In the genomic region with DNA sequence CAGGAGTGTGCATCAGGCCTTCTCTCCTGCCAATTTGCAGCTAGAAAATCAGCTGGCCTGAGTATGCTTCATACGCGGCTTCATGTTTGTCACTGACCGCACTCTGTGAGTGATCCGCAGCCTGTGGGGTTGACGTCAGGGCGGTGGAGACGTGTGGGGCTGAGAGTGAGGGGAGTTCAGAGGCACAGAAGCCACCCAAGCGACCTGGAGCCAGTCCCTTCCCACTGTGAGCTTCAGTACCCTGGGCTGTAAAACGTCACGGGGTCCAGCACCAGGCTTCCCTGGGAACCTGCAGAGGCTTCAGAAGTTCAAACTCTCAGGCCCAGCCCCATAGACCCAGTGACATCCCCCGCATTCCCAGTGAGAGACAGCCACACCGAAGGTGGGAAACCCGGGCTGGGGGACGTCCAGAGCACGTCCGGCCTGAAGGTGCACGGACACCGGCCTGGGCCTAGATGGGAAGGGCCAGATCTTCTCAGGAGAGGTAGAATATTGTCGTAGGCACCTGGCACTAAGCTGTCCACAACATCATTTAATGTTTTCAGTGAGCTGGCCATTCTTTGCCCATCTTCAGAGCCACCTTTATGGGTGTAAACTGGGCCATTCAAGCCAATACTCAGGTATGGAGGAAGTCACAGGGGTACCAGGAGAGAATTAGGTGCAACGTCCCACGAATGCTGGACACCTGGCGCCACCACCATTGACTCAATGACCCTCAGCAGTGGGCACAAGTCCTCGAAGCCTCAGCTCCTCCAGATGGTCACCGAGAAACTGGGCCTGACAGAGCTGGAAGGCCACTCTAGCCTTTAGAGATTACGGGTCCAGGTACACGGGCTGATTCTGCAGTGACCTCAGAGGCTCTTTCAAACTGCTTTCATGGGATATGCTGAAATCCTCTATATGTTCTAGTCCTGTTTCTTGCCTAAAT, we compare ENCODE assay signal across 23 cellular contexts.
"Had no signal": no experiment of that assay in that cellular context is flagged by ENCODE, and none has a peak within 500 bp of the region (broad histone marks: within the 10 kb centered on the region; RNA-seq: fewer than 3 reads in every experiment).

No MANE protein-coding gene starts in this region.

- H3K36me3 ChIP-seq: colonic mucosa, esophagus squamous epithelium, gastrocnemius medialis, heart right ventricle, left ventricle myocardium inferior, lower lobe of right lung had no signal

- H3K27me3 ChIP-seq: colonic mucosa, esophagus squamous epithelium, gastrocnemius medialis had no signal

- H3K27ac ChIP-seq: colonic mucosa, epithelial cell of prostate, esophagus squamous epithelium, gastrocnemius medialis, heart right ventricle, left ventricle myocardium inferior, lower lobe of right lung had no signal

- ATAC-seq: effector memory CD8-positive, alpha-beta T cell; esophagus mucosa; gastrocnemius medialis; heart right ventricle; left colon; left lobe of liver; lower lobe of right lung had no signal

- DNase-seq: colonic mucosa; cortex of kidney; effector CD8-positive, alpha-beta T cell; effector memory CD8-positive, alpha-beta T cell; endodermal cell; erythroblast; esophagus squamous epithelium; foreskin fibroblast; foreskin melanocyte; gastrocnemius medialis; glutamatergic neuron; heart right ventricle; hippocampal formation; kidney; kidney glomerular epithelial cell; left colon; left ventricle myocardium inferior; lower lobe of right lung; mesenchymal stem cell; midbrain had no signal

- H3K9me3 ChIP-seq: colonic mucosa, esophagus squamous epithelium, gastrocnemius medialis, heart right ventricle, left ventricle myocardium inferior, lower lobe of right lung had no signal

- H3K4me1 ChIP-seq: colonic mucosa, esophagus squamous epithelium, gastrocnemius medialis, heart right ventricle, left ventricle myocardium inferior, lower lobe of right lung had no signal

- H3K4me3 ChIP-seq: colonic mucosa, esophagus squamous epithelium, gastrocnemius medialis, heart right ventricle, left ventricle myocardium inferior, lower lobe of right lung had no signal
